ENCODE assay signal across 21 cellular contexts in the genomic region with DNA sequence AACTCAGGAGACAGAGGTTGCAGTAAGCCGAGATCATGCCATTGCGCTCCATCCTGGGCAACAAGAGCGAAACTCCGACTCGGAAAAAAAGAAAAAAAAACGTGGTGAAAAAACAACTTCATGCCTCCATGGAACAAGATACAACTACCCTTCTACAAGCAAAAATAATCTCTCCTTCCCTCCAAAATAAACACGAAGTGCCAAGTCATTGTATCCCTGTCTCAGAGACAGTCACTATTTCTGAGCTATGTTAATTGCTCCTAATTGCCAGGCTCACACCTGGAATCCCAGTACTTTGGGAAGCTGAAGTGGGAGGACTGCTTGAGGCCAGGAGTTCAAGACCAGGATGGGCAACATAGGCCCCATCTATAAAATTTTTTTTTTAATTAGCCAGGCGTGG. TPM values are rescaled to one million over a fixed set of nuclear protein-coding genes. Genes with fewer than 3 reads are reported as not detected.
DNase-seq lines count a peak whose midpoint lies in the region; ATAC-seq, FAIRE-seq and TF ChIP-seq lines count a peak whose summit lies in the region.
"Had no signal": no experiment of that assay in that cellular context is flagged by ENCODE, and none has a peak within 500 bp of the region (broad histone marks: within the 10 kb centered on the region; RNA-seq: fewer than 3 reads in every experiment).

No MANE protein-coding gene starts in this region.

- TF ChIP-seq EP300 in K562 (IDR thresholded peaks at IDR 0.05; ENCODE audit: low read length): no peak
- TF ChIP-seq EP300 in upper lobe of left lung (IDR thresholded peaks at IDR 0.05): no peak

- H3K9me3 ChIP-seq in K562 (replicated peaks; ENCODE audit: control insufficient read depth, insufficient read depth, low read depth, low read length) (no peaks in the 10 kb centered on the region), upper lobe of left lung (no peaks in the 10 kb centered on the region)
- H3K9me3 ChIP-seq: BLaER1 treated with 17β-estradiol and CSF1 and Interleukin-3, amounts not matched to agents 10 nM and 100 nM had no signal

- 0 out of 2 replicates have a peak, but pooled peaks cover under 1% of the 10 kb centered on the region for H4K20me1 ChIP-seq in K562 (replicated peaks; ENCODE audit: control insufficient read depth, insufficient read depth, low read length)
- H4K20me1 ChIP-seq: BLaER1 treated with 17β-estradiol and CSF1 and Interleukin-3, amounts not matched to agents 10 nM and 100 nM had no signal

- H3K4me3 Mint-ChIP-seq in activated CD4-positive, alpha-beta T cell treated with anti-CD3 and anti-CD28 coated beads, Interleukin-2, amount 10 ng/mL, durations not matched to agents 24 days and 14 days: no peak overlapping the region
- H3K4me3 Mint-ChIP-seq in stimulated activated naive CD8-positive, alpha-beta T cell treated with anti-CD3 and anti-CD28 coated beads, Interleukin-15, Interleukin-2, amounts not matched to agents 100 ng/mL and 50 ng/mL, for 24 hours: no peak overlapping the region

- no peak overlapping the region for H3K9ac ChIP-seq in K562 (ENCODE audit: insufficient read depth in 1 of 2, low read depth in 2 of 2, low read length in 2 of 2)

- no peaks in the 10 kb centered on the region for H3K79me2 ChIP-seq in K562 (ENCODE audit: control insufficient read depth, insufficient read depth, low read length)

- no peak for DNase-seq in activated CD4-positive, alpha-beta T cell treated with anti-CD3 and anti-CD28 coated beads, Interleukin-2, amount 10 ng/mL, durations not matched to agents 24 days and 14 days
- DNase-seq in activated CD4-positive, alpha-beta T cell treated with anti-CD3 and anti-CD28 coated beads, Interleukin-2, amount 50 U/mL, for 48 hours: no peak
- DNase-seq in stimulated activated naive CD8-positive, alpha-beta T cell treated with anti-CD3 and anti-CD28 coated beads, Interleukin-15, Interleukin-2, amounts not matched to agents 100 U/mL and 50 U/mL, for 24 hours: no peak
- DNase-seq in K562 (ENCODE audit: extremely low read depth in 1 of 4, low spot score in 3 of 4) (no peak), upper lobe of left lung (no peak), NCI-H2081 (lab: John Stamatoyannopoulos, UW) (no peak), ACHN (no peak)
- DNase-seq: CD8-positive, alpha-beta memory T cell; GOT3; KBM-7; NCI-H1105; NCI-H1694; NCI-H510A; NCI-H774 had no signal

- peaks cover 28% of the 10 kb centered on the region for H3K4me1 Mint-ChIP-seq in activated CD4-positive, alpha-beta T cell treated with anti-CD3 and anti-CD28 coated beads, Interleukin-2, amount 10 ng/mL, durations not matched to agents 24 days and 14 days
- peaks cover 40% of the 10 kb centered on the region for H3K4me1 Mint-ChIP-seq in stimulated activated naive CD8-positive, alpha-beta T cell treated with anti-CD3 and anti-CD28 coated beads, Interleukin-15, Interleukin-2, amounts not matched to agents 100 ng/mL and 50 ng/mL, for 24 hours (ENCODE audit: low read depth)

- TF ChIP-seq CTCF in K562 (IDR thresholded peaks at IDR 0.05 in 2 of 3, conservative IDR thresholded peaks at IDR 0.05 in 1 of 3; ENCODE audit: insufficient read depth in 2 of 3, low read depth in 1 of 3, low read length in 3 of 3): no peak
- TF ChIP-seq CTCF in upper lobe of left lung (IDR thresholded peaks at IDR 0.05): no peak

- CTCF ChIA-PET in K562 (lab: Yijun Ruan, JAX; ENCODE audit: low intra/inter-chr PET ratio): no interaction called here

- 0 out of 2 replicates have a peak overlapping the region, but pooled peaks have one; percentile 1 for H2AFZ ChIP-seq in K562 (ENCODE audit: low read depth, low read length)

- H3K9me3 Mint-ChIP-seq in activated CD4-positive, alpha-beta T cell treated with anti-CD3 and anti-CD28 coated beads, Interleukin-2, amount 10 ng/mL, durations not matched to agents 24 days and 14 days: no peaks in the 10 kb centered on the region
- no peaks in the 10 kb centered on the region for H3K9me3 Mint-ChIP-seq in stimulated activated naive CD8-positive, alpha-beta T cell treated with anti-CD3 and anti-CD28 coated beads, Interleukin-15, Interleukin-2, amounts not matched to agents 100 ng/mL and 50 ng/mL, for 24 hours
- H3K9me3 Mint-ChIP-seq: CD8-positive, alpha-beta memory T cell had no signal

- TF ChIP-seq POLR2A in K562 (conservative IDR thresholded peaks at IDR 0.05) (no peak), upper lobe of left lung (IDR thresholded peaks at IDR 0.05) (no peak)

- no peaks in the 10 kb centered on the region for H3K27me3 Mint-ChIP-seq in activated CD4-positive, alpha-beta T cell treated with anti-CD3 and anti-CD28 coated beads, Interleukin-2, amount 10 ng/mL, durations not matched to agents 24 days and 14 days
- H3K27me3 Mint-ChIP-seq in stimulated activated naive CD8-positive, alpha-beta T cell treated with anti-CD3 and anti-CD28 coated beads, Interleukin-15, Interleukin-2, amounts not matched to agents 100 ng/mL and 50 ng/mL, for 24 hours: no peaks in the 10 kb centered on the region
- H3K27me3 Mint-ChIP-seq: CD8-positive, alpha-beta memory T cell had no signal

- H3K4me2 ChIP-seq in K562 (ENCODE audit: insufficient read depth, low read length): no peak overlapping the region

- H3K27ac ChIP-seq in K562 (ENCODE audit: extremely low read depth, low read depth, low read length) (no peak overlapping the region; the same call in 2 of the 3 replicates), upper lobe of left lung (no peak overlapping the region)

- peaks cover 10% of the 10 kb centered on the region for H3K36me3 Mint-ChIP-seq in activated CD4-positive, alpha-beta T cell treated with anti-CD3 and anti-CD28 coated beads, Interleukin-2, amount 10 ng/mL, durations not matched to agents 24 days and 14 days (ENCODE audit: low read depth)
- H3K36me3 Mint-ChIP-seq in stimulated activated naive CD8-positive, alpha-beta T cell treated with anti-CD3 and anti-CD28 coated beads, Interleukin-15, Interleukin-2, amounts not matched to agents 100 ng/mL and 50 ng/mL, for 24 hours (ENCODE audit: low read depth): peaks cover 13% of the 10 kb centered on the region

- H3K9me1 ChIP-seq in K562 (ENCODE audit: control insufficient read depth, insufficient read depth, low read length): no peaks in the 10 kb centered on the region

- H3K4me3 ChIP-seq in K562: no peak overlapping the region
- H3K4me3 ChIP-seq in upper lobe of left lung: no peak overlapping the region
- H3K4me3 ChIP-seq: BLaER1 treated with 17β-estradiol and CSF1 and Interleukin-3, amounts not matched to agents 10 nM and 100 nM had no signal

- peak overlapping the region; percentile 58 for H3K27ac Mint-ChIP-seq in activated CD4-positive, alpha-beta T cell treated with anti-CD3 and anti-CD28 coated beads, Interleukin-2, amount 10 ng/mL, durations not matched to agents 24 days and 14 days
- peak overlapping the region; percentile 17 for H3K27ac Mint-ChIP-seq in stimulated activated naive CD8-positive, alpha-beta T cell treated with anti-CD3 and anti-CD28 coated beads, Interleukin-15, Interleukin-2, amounts not matched to agents 100 ng/mL and 50 ng/mL, for 24 hours

- peaks cover 16% of the 10 kb centered on the region; the same call in 2 of the 3 replicates for H3K36me3 ChIP-seq in K562 (ENCODE audit: control insufficient read depth, insufficient read depth, low read length)
- H3K36me3 ChIP-seq in upper lobe of left lung: peaks cover 0 to 16% (median 12%) of the 10 kb centered on the region in 4 donors

- no peak for ATAC-seq in stimulated activated naive CD8-positive, alpha-beta T cell treated with anti-CD3 and anti-CD28 coated beads, Interleukin-15, Interleukin-2, amounts not matched to agents 100 U/mL and 50 U/mL, for 24 hours
- no peak for ATAC-seq in K562
- ATAC-seq in upper lobe of left lung (ENCODE audit: low FRiP score in 2 of 2): no peak
- ATAC-seq: Right ventricle myocardium inferior had no signal

- H3K4me1 ChIP-seq in K562 (replicated peaks in 1 of 2; ENCODE audit: control insufficient read depth in 2 of 2, insufficient read depth in 2 of 2, low read length in 2 of 2) (peaks cover 20 to 21% of the 10 kb centered on the region in 2 experiments; a peak in 4 of 5 replicates), upper lobe of left lung (no peaks in the 10 kb centered on the region)

- FAIRE-seq in K562 (lab: Jason Lieb, UNC): no peak
- FAIRE-seq: A204.1, GM12891, RCC 7860 had no signal

- intact Hi-C loops in activated CD4-positive, alpha-beta T cell treated with anti-CD3 and anti-CD28 coated beads, Interleukin-2, amount 10 ng/mL, durations not matched to agents 24 days and 14 days (cut with micrococcal nuclease): loop anchor here (5.0 kb wide), 1 partner anchor 139 kb away; a partner anchor contains a TSS
- intact Hi-C loops in K562 (cut with micrococcal nuclease): no loop called here

- H3K27me3 ChIP-seq in K562 (ENCODE audit: control insufficient read depth in 2 of 2, insufficient read depth in 2 of 2, low read length in 2 of 2): no peaks in the 10 kb centered on the region
- H3K27me3 ChIP-seq in upper lobe of left lung: no peaks in the 10 kb centered on the region
- H3K27me3 ChIP-seq: BLaER1 treated with 17β-estradiol and CSF1 and Interleukin-3, amounts not matched to agents 10 nM and 100 nM had no signal

- BruUV-seq in K562 (replicated peaks; lab: Mats Ljungman, UMichigan): no TSS peak

- 74% methylated on average over 8 of the region's 8 CpGs for WGBS in K562 (ENCODE audit: insufficient coverage, low coverage, missing lambda C conversion rate)
- 78 to 85% methylated on average over 8 of the region's 8 CpGs for WGBS in upper lobe of left lung, 2 donors

- TF ChIP-seq RAD21 in K562 (CRISPR knock-in tag; conservative IDR thresholded peaks at IDR 0.05 in 1 of 2, IDR thresholded peaks at IDR 0.05 in 1 of 2): no peak

- POLR2A ChIA-PET in K562 (lab: Yijun Ruan, JAX): interaction anchor here (0.6 to 1.6 kb wide), 5 partner anchors 9 to 137 kb away, joined by 3 to 4 read pairs (median 3); a partner anchor contains a TSS

- in situ Hi-C loops in K562 (cut with MboI) (no loop called here), ACHN (cut with HindIII; ENCODE audit: low pct_ligation_motif_present, low pct_unique_long_range_greater_than_20kb, low sequenced_read_pairs) (no loop called here)

RNA-seq across cellular contexts. Expression of a gene that starts 19.0 kb away (rescaled TPM):
- 6.8 and 7.2 TPM in 2 replicates for total RNA-seq in activated CD4-positive, alpha-beta T cell treated with anti-CD3 and anti-CD28 coated beads, Interleukin-2, amount 10 ng/mL, durations not matched to agents 24 days and 14 days
- total RNA-seq in K562 (2011; cell fraction: chromatin; rRNA removed; ENCODE audit: low replicate concordance): 3.1 and 9.9 TPM in 2 replicates
- total RNA-seq in K562 (2011; cell fraction: nucleolus; rRNA removed): 6.2 and 7.8 TPM in 2 replicates
- total RNA-seq in K562 (2011; cell fraction: nucleoplasm; rRNA removed): 3.5 and 5.4 TPM in 2 replicates
- total RNA-seq in K562 (2014; rRNA removed): 0.65 and 1.1 TPM in 2 replicates
- 0.64 and 0.65 TPM in 2 replicates for total RNA-seq in K562 (2014; rRNA removed; fragmentation: Illumina TruSeq; extraction: Trizol)
- 0.33 and 0.75 TPM in 2 replicates for total RNA-seq in K562 (2015; rRNA removed; fragmentation: Illumina TruSeq; extraction: Trizol)
- 2.6 and 3.1 TPM in 2 replicates for total RNA-seq in K562 (2021)
- 1.2 and 1.8 TPM in 2 replicates for polyA plus RNA-seq in K562 (2011; rRNA removed)
- 2.0 and 4.5 TPM in 2 replicates for polyA plus RNA-seq in K562 (2011; cell fraction: cytosol; rRNA removed)
- polyA plus RNA-seq in K562 (2011; cell fraction: nucleus; rRNA removed): 8.3 and 12.8 TPM in 2 replicates
- 1.1 and 4.0 TPM in 2 replicates for polyA plus RNA-seq in K562 (2012)
- polyA plus RNA-seq in K562 (2014; fragmentation: Illumina TruSeq; extraction: Trizol): 0.91 and 1.8 TPM in 2 replicates
- under 1 TPM; 0.06 to 0.11 TPM for polyA plus RNA-seq in K562 (2014; fragmentation: Nextera tagmentation; extraction: Ambion mirVana)
- 1.8 and 2.4 TPM in 2 replicates for polyA plus RNA-seq in K562 (2014; rRNA removed)
- 0.63 and 0.88 TPM in 2 replicates for polyA minus RNA-seq in K562 (2011; rRNA and poly(A)+ RNA removed)
- 2.2 and 2.7 TPM in 2 replicates for polyA minus RNA-seq in K562 (2011; cell fraction: cytosol; rRNA and poly(A)+ RNA removed)
- 2.2 and 2.4 TPM in 2 replicates for polyA minus RNA-seq in K562 (2011; cell fraction: nucleus; rRNA and poly(A)+ RNA removed)
- total RNA-seq in upper lobe of left lung: 100 to 1,000 TPM in 4 of 6 donors, 10 to 100 TPM in 2; 40.6 to 234 (median 123) TPM
- total RNA-seq: OCI-LY7 had no signal

RNA-seq across cellular contexts. Expression of a gene that starts 21.7 kb away (rescaled TPM):
- total RNA-seq in activated CD4-positive, alpha-beta T cell treated with anti-CD3 and anti-CD28 coated beads, Interleukin-2, amount 10 ng/mL, durations not matched to agents 24 days and 14 days: 18.7 and 19.0 TPM in 2 replicates
- 19.7 and 30.0 TPM in 2 replicates for total RNA-seq in K562 (2011; cell fraction: chromatin; rRNA removed; ENCODE audit: low replicate concordance)
- total RNA-seq in K562 (2011; cell fraction: nucleolus; rRNA removed): 16.8 and 17.0 TPM in 2 replicates
- 19.6 and 20.1 TPM in 2 replicates for total RNA-seq in K562 (2011; cell fraction: nucleoplasm; rRNA removed)
- 11.2 and 15.3 TPM in 2 replicates for total RNA-seq in K562 (2014; rRNA removed)
- 13.5 and 13.8 TPM in 2 replicates for total RNA-seq in K562 (2014; rRNA removed; fragmentation: Illumina TruSeq; extraction: Trizol)
- 15.9 and 16.4 TPM in 2 replicates for total RNA-seq in K562 (2015; rRNA removed; fragmentation: Illumina TruSeq; extraction: Trizol)
- total RNA-seq in K562 (2021): 18.1 and 20.2 TPM in 2 replicates
- 32.5 and 32.9 TPM in 2 replicates for polyA plus RNA-seq in K562 (2011; rRNA removed)
- polyA plus RNA-seq in K562 (2011; cell fraction: cytosol; rRNA removed): 25.1 and 26.6 TPM in 2 replicates
- polyA plus RNA-seq in K562 (2011; cell fraction: nucleus; rRNA removed): 21.0 and 22.5 TPM in 2 replicates
- 14.4 and 17.7 TPM in 2 replicates for polyA plus RNA-seq in K562 (2012)
- polyA plus RNA-seq in K562 (2014; fragmentation: Illumina TruSeq; extraction: Trizol): 22.3 and 22.9 TPM in 2 replicates
- 1 to 10 TPM; 1.7 to 2.3 TPM for polyA plus RNA-seq in K562 (2014; fragmentation: Nextera tagmentation; extraction: Ambion mirVana)
- 15.8 and 16.0 TPM in 2 replicates for polyA plus RNA-seq in K562 (2014; rRNA removed)
- polyA minus RNA-seq in K562 (2011; rRNA and poly(A)+ RNA removed): 19.9 and 22.9 TPM in 2 replicates
- polyA minus RNA-seq in K562 (2011; cell fraction: cytosol; rRNA and poly(A)+ RNA removed): 13.4 and 13.6 TPM in 2 replicates
- polyA minus RNA-seq in K562 (2011; cell fraction: nucleus; rRNA and poly(A)+ RNA removed): 4.6 and 5.8 TPM in 2 replicates
- total RNA-seq in upper lobe of left lung: 10 to 100 TPM; 17.8 to 26.1 (median 22.9) TPM

RNA-seq across cellular contexts. Expression of a gene that starts 22.0 kb away (rescaled TPM):
- 158 and 161 TPM in 2 replicates for total RNA-seq in activated CD4-positive, alpha-beta T cell treated with anti-CD3 and anti-CD28 coated beads, Interleukin-2, amount 10 ng/mL, durations not matched to agents 24 days and 14 days
- total RNA-seq in K562 (2011; cell fraction: chromatin; rRNA removed; ENCODE audit: low replicate concordance): 64.6 and 79.5 TPM in 2 replicates
- 65.9 and 72.6 TPM in 2 replicates for total RNA-seq in K562 (2011; cell fraction: nucleolus; rRNA removed)
- 81.0 and 96.9 TPM in 2 replicates for total RNA-seq in K562 (2011; cell fraction: nucleoplasm; rRNA removed)
- total RNA-seq in K562 (2014; rRNA removed) (274 and 295 TPM in 2 replicates), K562 (2014; rRNA removed; fragmentation: Illumina TruSeq; extraction: Trizol) (600 and 662 TPM in 2 replicates), K562 (2015; rRNA removed; fragmentation: Illumina TruSeq; extraction: Trizol) (432 TPM in 2 replicates), K562 (2021) (300 and 341 TPM in 2 replicates), upper lobe of left lung (100 to 1,000 TPM; 126 to 198 (median 186) TPM)
- polyA plus RNA-seq in K562 (2011; rRNA removed) (248 and 271 TPM in 2 replicates), K562 (2014; fragmentation: Illumina TruSeq; extraction: Trizol) (452 and 457 TPM in 2 replicates), K562 (2014; fragmentation: Nextera tagmentation; extraction: Ambion mirVana) (100 to 1,000 TPM; 786 to 828 TPM), K562 (2014; rRNA removed) (339 and 381 TPM in 2 replicates)
- 220 and 388 TPM in 2 replicates for polyA plus RNA-seq in K562 (2011; cell fraction: cytosol; rRNA removed)
- polyA plus RNA-seq in K562 (2011; cell fraction: nucleus; rRNA removed): 118 and 154 TPM in 2 replicates
- 552 and 708 TPM in 2 replicates for polyA plus RNA-seq in K562 (2012)
- polyA minus RNA-seq in K562 (2011; rRNA and poly(A)+ RNA removed): 307 and 324 TPM in 2 replicates
- 119 and 125 TPM in 2 replicates for polyA minus RNA-seq in K562 (2011; cell fraction: cytosol; rRNA and poly(A)+ RNA removed)
- 21.9 and 60.2 TPM in 2 replicates for polyA minus RNA-seq in K562 (2011; cell fraction: nucleus; rRNA and poly(A)+ RNA removed)

RNA-seq across cellular contexts. Expression of a gene that starts 41.0 kb away (rescaled TPM):
- total RNA-seq in activated CD4-positive, alpha-beta T cell treated with anti-CD3 and anti-CD28 coated beads, Interleukin-2, amount 10 ng/mL, durations not matched to agents 24 days and 14 days: 11.2 and 12.0 TPM in 2 replicates
- total RNA-seq in K562 (2011; cell fraction: chromatin; rRNA removed; ENCODE audit: low replicate concordance): 16.9 and 36.5 TPM in 2 replicates
- 20.5 and 25.8 TPM in 2 replicates for total RNA-seq in K562 (2011; cell fraction: nucleolus; rRNA removed)
- total RNA-seq in K562 (2011; cell fraction: nucleoplasm; rRNA removed): 16.9 and 19.5 TPM in 2 replicates
- total RNA-seq in K562 (2014; rRNA removed) (5.9 and 10.2 TPM in 2 replicates), K562 (2014; rRNA removed; fragmentation: Illumina TruSeq; extraction: Trizol) (4.1 and 5.1 TPM in 2 replicates), K562 (2015; rRNA removed; fragmentation: Illumina TruSeq; extraction: Trizol) (9.5 and 10.1 TPM in 2 replicates), K562 (2021) (15.2 TPM in 2 replicates), upper lobe of left lung (10 to 100 TPM in 5 of 6 donors, 1 to 10 TPM in 1; 7.3 to 29.5 (median 16.6) TPM)
- polyA plus RNA-seq in K562 (2011; rRNA removed) (3.9 and 8.0 TPM in 2 replicates), K562 (2014; fragmentation: Illumina TruSeq; extraction: Trizol) (8.7 and 12.7 TPM in 2 replicates), K562 (2014; fragmentation: Nextera tagmentation; extraction: Ambion mirVana) (1 to 10 TPM; 1.4 to 2.8 TPM), K562 (2014; rRNA removed) (5.9 and 8.9 TPM in 2 replicates)
- 9.1 and 13.1 TPM in 2 replicates for polyA plus RNA-seq in K562 (2011; cell fraction: cytosol; rRNA removed)
- 8.4 and 8.7 TPM in 2 replicates for polyA plus RNA-seq in K562 (2011; cell fraction: nucleus; rRNA removed)
- 15.4 and 16.8 TPM in 2 replicates for polyA plus RNA-seq in K562 (2012)
- 8.0 and 8.3 TPM in 2 replicates for polyA minus RNA-seq in K562 (2011; rRNA and poly(A)+ RNA removed)
- polyA minus RNA-seq in K562 (2011; cell fraction: cytosol; rRNA and poly(A)+ RNA removed): 8.3 and 9.9 TPM in 2 replicates
- 6.9 and 11.7 TPM in 2 replicates for polyA minus RNA-seq in K562 (2011; cell fraction: nucleus; rRNA and poly(A)+ RNA removed)

RNA-seq across cellular contexts. Expression of a gene that starts 56.3 kb away (rescaled TPM):
- total RNA-seq in activated CD4-positive, alpha-beta T cell treated with anti-CD3 and anti-CD28 coated beads, Interleukin-2, amount 10 ng/mL, durations not matched to agents 24 days and 14 days: 73.3 and 74.3 TPM in 2 replicates
- total RNA-seq in K562 (2011; cell fraction: chromatin; rRNA removed; ENCODE audit: low replicate concordance): 11.9 TPM in 2 replicates
- total RNA-seq in K562 (2011; cell fraction: nucleolus; rRNA removed): 10.9 and 13.3 TPM in 2 replicates
- total RNA-seq in K562 (2011; cell fraction: nucleoplasm; rRNA removed): 12.6 and 13.2 TPM in 2 replicates
- total RNA-seq in K562 (2014; rRNA removed) (93.8 and 157 TPM in 2 replicates), K562 (2014; rRNA removed; fragmentation: Illumina TruSeq; extraction: Trizol) (68.1 and 70.9 TPM in 2 replicates), K562 (2015; rRNA removed; fragmentation: Illumina TruSeq; extraction: Trizol) (70.3 and 72.4 TPM in 2 replicates), K562 (2021) (70.2 and 75.7 TPM in 2 replicates), upper lobe of left lung (10 to 100 TPM; 10.5 to 41.0 (median 21.8) TPM)
- polyA plus RNA-seq in K562 (2011; rRNA removed) (79.8 and 82.4 TPM in 2 replicates), K562 (2014; fragmentation: Illumina TruSeq; extraction: Trizol) (75.9 and 84.4 TPM in 2 replicates), K562 (2014; fragmentation: Nextera tagmentation; extraction: Ambion mirVana) (10 to 100 TPM; 30.8 to 49.6 TPM), K562 (2014; rRNA removed) (98.0 and 107 TPM in 2 replicates)
- polyA plus RNA-seq in K562 (2011; cell fraction: cytosol; rRNA removed): 59.1 and 66.8 TPM in 2 replicates
- polyA plus RNA-seq in K562 (2011; cell fraction: nucleus; rRNA removed): 25.0 and 36.4 TPM in 2 replicates
- 64.3 and 69.3 TPM in 2 replicates for polyA plus RNA-seq in K562 (2012)
- polyA minus RNA-seq in K562 (2011; rRNA and poly(A)+ RNA removed): 36.9 and 37.2 TPM in 2 replicates
- 24.2 and 34.5 TPM in 2 replicates for polyA minus RNA-seq in K562 (2011; cell fraction: cytosol; rRNA and poly(A)+ RNA removed)
- 8.3 and 14.6 TPM in 2 replicates for polyA minus RNA-seq in K562 (2011; cell fraction: nucleus; rRNA and poly(A)+ RNA removed)
